ENCODE assay signal across 9 cellular contexts in genomic region chr3:65963787-65964707, GRCh38.
DNase-seq lines count a peak whose midpoint lies in the region; ATAC-seq and TF ChIP-seq lines count a peak whose summit lies in the region.
"Had no signal": no experiment of that assay in that cellular context is flagged by ENCODE, and none has a peak within 500 bp of the region (broad histone marks: within the 10 kb centered on the region; RNA-seq: fewer than 3 reads in every experiment).

No MANE protein-coding gene starts in this region.

- peak overlapping the region; percentile 82 to 90 for H3K27ac Mint-ChIP-seq in activated naive CD4-positive, alpha-beta T cell treated with anti-CD3 and anti-CD28 coated beads, Interleukin-2, amount 50 U/mL, for 72 hours

- peaks cover 4 to 6% of the 10 kb centered on the region in 2 donors for H3K9me3 Mint-ChIP-seq in activated naive CD4-positive, alpha-beta T cell treated with anti-CD3 and anti-CD28 coated beads, Interleukin-2, amount 50 U/mL, for 72 hours
- H3K9me3 Mint-ChIP-seq: central memory CD8-positive, alpha-beta T cell had no signal

- peaks cover 0 to 4% of the 10 kb centered on the region in 2 donors for H3K36me3 Mint-ChIP-seq in activated naive CD4-positive, alpha-beta T cell treated with anti-CD3 and anti-CD28 coated beads, Interleukin-2, amount 50 U/mL, for 72 hours

- no peaks in the 10 kb centered on the region for H3K36me3 ChIP-seq in SJCRH30

- POLR2A ChIA-PET in HEK293T (lab: Yijun Ruan, JAX) = no interaction called here

- peak; percentile 95 to 97 for ATAC-seq in activated naive CD4-positive, alpha-beta T cell treated with anti-CD3 and anti-CD28 coated beads, Interleukin-2, amount 50 U/mL, for 72 hours
- ATAC-seq in HG02943 (IDR thresholded peaks at IDR 0.05; ENCODE audit: low read depth, unreplicated experiment) = peak; percentile 91

- H3K4me3 ChIP-seq in SJCRH30 = no peak overlapping the region

- peak in 1 of 2 donors; percentile 17 for DNase-seq in activated naive CD4-positive, alpha-beta T cell treated with anti-CD3 and anti-CD28 coated beads, Interleukin-2, amount 50 U/mL, for 72 hours (ENCODE audit: low spot score in 2 of 2)
- no peak for DNase-seq in activated naive CD4-positive, alpha-beta T cell (lab: John Stamatoyannopoulos, UW)
- DNase-seq in SJCRH30 (peak in 1 of 2 experiments; percentile 5), foreskin melanocyte (peak; percentile 66), HEK293T (ENCODE audit: extremely low spot score) (no peak), NCI-H187 (lab: John Stamatoyannopoulos, UW) (no peak)
- DNase-seq in stimulated activated CD8-positive, alpha-beta memory T cell treated with anti-CD3 and anti-CD28 coated beads, Interleukin-4, amount 100 ng/mL, for 48 hours = peak; percentile 71

- CTCF ChIA-PET in HEK293T (lab: Yijun Ruan, JAX) = no interaction called here

- no peaks in the 10 kb centered on the region for H3K27me3 ChIP-seq in SJCRH30

- H3K27ac ChIP-seq in SJCRH30 = peak overlapping the region; percentile 24; the same call in 1 of the 2 replicates

- H3K9me3 ChIP-seq in SJCRH30 (replicated peaks) = no peaks in the 10 kb centered on the region

- H3K4me1 ChIP-seq in SJCRH30 = peaks cover 4% of the 10 kb centered on the region; the same call in 1 of the 2 replicates

TF ChIP-seq in HEK293T, 16 proteins besides CTCF, POLR2A, EP300 and RAD21:
- TF ChIP-seq TARDBP (IDR thresholded peaks at IDR 0.05) (no peak), LEF1 (IDR thresholded peaks at IDR 0.05; ENCODE audit: borderline replicate concordance) (no peak), FOXA1 (IDR thresholded peaks at IDR 0.05) (no peak), HDGF (IDR thresholded peaks at IDR 0.05; ENCODE audit: borderline replicate concordance) (no peak), SP1 (IDR thresholded peaks at IDR 0.05) (no peak), BHLHE40 (IDR thresholded peaks at IDR 0.05; ENCODE audit: borderline replicate concordance) (no peak), CTBP1 (IDR thresholded peaks at IDR 0.05; ENCODE audit: borderline replicate concordance) (no peak), ZNF384 (IDR thresholded peaks at IDR 0.05) (no peak), ELF4 (IDR thresholded peaks at IDR 0.05) (no peak), FOXM1 (IDR thresholded peaks at IDR 0.05; ENCODE audit: borderline replicate concordance) (no peak), ARNT (IDR thresholded peaks at IDR 0.05) (no peak), NFRKB (IDR thresholded peaks at IDR 0.05) (no peak), PKNOX1 (IDR thresholded peaks at IDR 0.05) (no peak), L3MBTL2 (conservative IDR thresholded peaks at IDR 0.05) (no peak), SUZ12 (IDR thresholded peaks at IDR 0.05) (no peak), FOXK2 (IDR thresholded peaks at IDR 0.05) (no peak)

Comparison
In these comparisons a context has a peak if more than half of its experiments do, and no peak if none do; other contexts are left out.
1. DNase-seq: peak in foreskin melanocyte (single experiment) and stimulated activated CD8-positive, alpha-beta memory T cell treated with anti-CD3 and anti-CD28 coated beads, Interleukin-4, amount 100 ng/mL, for 48 hours (single experiment); none in activated naive CD4-positive, alpha-beta T cell (0 of 4), HEK293T (single experiment) and NCI-H187 (0 of 2).